ENCODE assay signal across 10 cellular contexts in the genomic region with DNA sequence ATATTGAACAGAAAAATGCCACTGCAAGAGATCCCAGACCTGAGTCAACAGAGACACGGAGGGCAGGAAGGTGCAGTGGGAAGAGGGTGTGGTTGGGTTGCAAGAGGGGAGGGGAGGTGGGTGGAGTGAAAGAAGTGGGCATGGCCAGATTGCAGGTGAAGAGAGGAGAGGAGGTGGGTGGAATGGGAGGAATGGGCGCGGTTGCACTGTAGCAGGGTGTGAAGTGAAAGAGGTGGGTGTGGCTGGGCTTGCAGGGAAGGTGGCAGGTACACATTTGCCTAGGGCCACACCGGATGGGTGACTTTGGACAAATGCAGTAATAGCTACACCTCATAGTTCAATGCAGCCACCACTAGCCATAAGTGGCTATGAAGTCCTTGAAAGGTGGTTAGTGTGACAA.
DNase-seq lines count a peak whose midpoint lies in the region; ATAC-seq and TF ChIP-seq lines count a peak whose summit lies in the region.
"Had no signal": no experiment of that assay in that cellular context is flagged by ENCODE, and none has a peak within 500 bp of the region (broad histone marks: within the 10 kb centered on the region; RNA-seq: fewer than 3 reads in every experiment).

No MANE protein-coding gene starts in this region.

- no peaks in the 10 kb centered on the region for H3K9me3 Mint-ChIP-seq in activated naive CD8-positive, alpha-beta T cell (ENCODE audit: low read depth)
- H3K9me3 Mint-ChIP-seq in activated naive CD8-positive, alpha-beta T cell treated with anti-CD3 and anti-CD28 coated beads for 36 hours: no peaks in the 10 kb centered on the region
- no peaks in the 10 kb centered on the region for H3K9me3 Mint-ChIP-seq in activated CD8-positive, alpha-beta T cell treated with anti-CD3 and anti-CD28 coated beads, Interleukin-2, amount 10 ng/mL, durations not matched to agents 7 days and 5 days (ENCODE audit: insufficient read depth)

- H3K9me3 ChIP-seq in tibial artery: no peaks in the 10 kb centered on the region
- H3K9me3 ChIP-seq: BLaER1 had no signal

- H3K4me1 ChIP-seq in tibial artery: peaks cover 0 to 94% (median 32%) of the 10 kb centered on the region in 4 donors

- CTCF ChIA-PET in activated CD8-positive, alpha-beta T cell treated with anti-CD3 and anti-CD28 coated beads, Interleukin-2, amount 10 ng/mL, durations not matched to agents 7 days and 5 days (lab: Charles Lee): interaction anchor here (1.0 to 1.8 kb wide), 3 partner anchors 35 to 42 kb away, joined by 3 to 6 read pairs (median 4); no protein-coding TSS in a partner anchor

- no peaks in the 10 kb centered on the region for H3K36me3 ChIP-seq in tibial artery
- H3K36me3 ChIP-seq: BLaER1 had no signal

- ATAC-seq in HG03108 (IDR thresholded peaks at IDR 0.05; ENCODE audit: unreplicated experiment) (peak; percentile 28), HG02884 (IDR thresholded peaks at IDR 0.05; ENCODE audit: unreplicated experiment) (no peak)
- peak; percentile 45 for ATAC-seq in activated CD8-positive, alpha-beta T cell treated with anti-CD3 and anti-CD28 coated beads, Interleukin-2, amount 10 ng/mL, durations not matched to agents 7 days and 5 days

- H3K27ac ChIP-seq in tibial artery: peak overlapping the region; percentile 83 to 84
- H3K27ac ChIP-seq: BLaER1 had no signal

- no peak for TF ChIP-seq CTCF in tibial artery (IDR thresholded peaks at IDR 0.05)

- peaks cover 80% of the 10 kb centered on the region for H3K4me1 Mint-ChIP-seq in activated naive CD8-positive, alpha-beta T cell (ENCODE audit: low read depth)
- H3K4me1 Mint-ChIP-seq in activated naive CD8-positive, alpha-beta T cell treated with anti-CD3 and anti-CD28 coated beads for 36 hours: peaks cover 73% of the 10 kb centered on the region
- H3K4me1 Mint-ChIP-seq in activated CD8-positive, alpha-beta T cell treated with anti-CD3 and anti-CD28 coated beads, Interleukin-2, amount 10 ng/mL, durations not matched to agents 7 days and 5 days (ENCODE audit: low read depth): peaks cover 72% of the 10 kb centered on the region

- POLR2A ChIA-PET in activated CD8-positive, alpha-beta T cell treated with anti-CD3 and anti-CD28 coated beads, Interleukin-2, amount 10 ng/mL, durations not matched to agents 7 days and 5 days (lab: Charles Lee): interaction anchor here (1.4 kb wide), 1 partner anchor 17 kb away, joined by 3 read pairs; no protein-coding TSS in a partner anchor

- H3K27me3 Mint-ChIP-seq in activated naive CD8-positive, alpha-beta T cell: no peaks in the 10 kb centered on the region
- H3K27me3 Mint-ChIP-seq in activated naive CD8-positive, alpha-beta T cell treated with anti-CD3 and anti-CD28 coated beads for 36 hours: no peaks in the 10 kb centered on the region
- H3K27me3 Mint-ChIP-seq in activated CD8-positive, alpha-beta T cell treated with anti-CD3 and anti-CD28 coated beads, Interleukin-2, amount 10 ng/mL, durations not matched to agents 7 days and 5 days (ENCODE audit: low read depth): no peaks in the 10 kb centered on the region

- H3K36me3 Mint-ChIP-seq in activated naive CD8-positive, alpha-beta T cell: peaks cover 5% of the 10 kb centered on the region
- peaks cover 28% of the 10 kb centered on the region for H3K36me3 Mint-ChIP-seq in activated naive CD8-positive, alpha-beta T cell treated with anti-CD3 and anti-CD28 coated beads for 36 hours
- H3K36me3 Mint-ChIP-seq in activated CD8-positive, alpha-beta T cell treated with anti-CD3 and anti-CD28 coated beads, Interleukin-2, amount 10 ng/mL, durations not matched to agents 7 days and 5 days (ENCODE audit: low read depth): peaks cover 40% of the 10 kb centered on the region

- H3K27ac Mint-ChIP-seq in activated naive CD8-positive, alpha-beta T cell: peak overlapping the region; percentile 46
- no peak overlapping the region for H3K27ac Mint-ChIP-seq in activated naive CD8-positive, alpha-beta T cell treated with anti-CD3 and anti-CD28 coated beads for 36 hours
- no peak overlapping the region for H3K27ac Mint-ChIP-seq in activated CD8-positive, alpha-beta T cell treated with anti-CD3 and anti-CD28 coated beads, Interleukin-2, amount 10 ng/mL, durations not matched to agents 7 days and 5 days

- in situ Hi-C loops in KBM-7 (cut with MboI; ENCODE audit: low pct_unique_long_range_greater_than_20kb, low sequenced_read_pairs): no loop called here

- DNase-seq in activated naive CD8-positive, alpha-beta T cell treated with anti-CD3 and anti-CD28 coated beads for 36 hours: no peak
- no peak for DNase-seq in activated CD8-positive, alpha-beta T cell treated with anti-CD3 and anti-CD28 coated beads, Interleukin-2, amount 10 ng/mL, durations not matched to agents 7 days and 5 days
- no peak for DNase-seq in tibial artery
- no peak for DNase-seq in KBM-7
- no peak for DNase-seq in amniotic stem cell (lab: John Stamatoyannopoulos, UW)
- DNase-seq: caudate nucleus had no signal

- H3K4me3 Mint-ChIP-seq in activated naive CD8-positive, alpha-beta T cell: no peak overlapping the region
- no peak overlapping the region for H3K4me3 Mint-ChIP-seq in activated naive CD8-positive, alpha-beta T cell treated with anti-CD3 and anti-CD28 coated beads for 36 hours
- H3K4me3 Mint-ChIP-seq in activated CD8-positive, alpha-beta T cell treated with anti-CD3 and anti-CD28 coated beads, Interleukin-2, amount 10 ng/mL, durations not matched to agents 7 days and 5 days: no peak overlapping the region

- intact Hi-C loops in tibial artery (cut with DNase I; ENCODE audit: low total_unique reads): no loop called here

- no peak overlapping the region for H3K4me3 ChIP-seq in tibial artery
- H3K4me3 ChIP-seq: BLaER1 had no signal

- no peaks in the 10 kb centered on the region for H3K27me3 ChIP-seq in tibial artery
- H3K27me3 ChIP-seq: BLaER1 had no signal
